Comparison of ENCODE assay signal across 16 cellular contexts in the genomic region with DNA sequence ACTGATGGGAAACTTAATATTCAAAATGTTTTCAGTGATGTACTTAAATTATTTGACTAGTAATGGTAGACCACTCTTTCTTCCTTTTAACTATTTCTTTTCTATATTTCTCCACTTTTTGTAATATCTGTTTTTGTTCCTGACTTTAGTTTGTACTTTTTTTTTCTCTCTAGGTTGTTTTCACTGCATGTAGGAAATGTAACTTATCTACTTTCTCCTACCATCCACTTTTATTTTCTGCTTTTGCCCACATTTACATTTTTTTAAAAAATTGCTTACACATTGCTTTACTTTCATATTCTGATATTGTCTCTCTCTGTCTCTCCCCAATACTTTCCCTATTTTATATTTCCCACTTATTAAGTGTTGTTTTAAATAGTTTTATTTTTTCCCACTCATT. TPM values are rescaled to one million over a fixed set of nuclear protein-coding genes. Genes with fewer than 3 reads are reported as not detected.
DNase-seq lines count a peak whose midpoint lies in the region; ATAC-seq and TF ChIP-seq lines count a peak whose summit lies in the region.
"Had no signal": no experiment of that assay in that cellular context is flagged by ENCODE, and none has a peak within 500 bp of the region (broad histone marks: within the 10 kb centered on the region; RNA-seq: fewer than 3 reads in every experiment).

No MANE protein-coding gene starts in this region.

- CTCF ChIA-PET in naive thymus-derived CD4-positive, alpha-beta T cell (lab: Charles Lee) = interaction anchor here (1.7 kb wide), 1 partner anchor 21 kb away, joined by 4 read pairs; no protein-coding TSS in a partner anchor

- H3K9ac ChIP-seq in SK-N-MC (ENCODE audit: insufficient read length) = peak overlapping the region; percentile 26

- peak overlapping the region; percentile 47 for H3K4me3 Mint-ChIP-seq in activated naive CD8-positive, alpha-beta T cell
- no peak overlapping the region for H3K4me3 Mint-ChIP-seq in activated naive CD8-positive, alpha-beta T cell treated with anti-CD3 and anti-CD28 coated beads, Interleukin-2, amount 50 U/mL, for 24 hours
- no peak overlapping the region for H3K4me3 Mint-ChIP-seq in HFFc6
- peak overlapping the region in 7 of 10 donors; percentile 0 to 79 (median 62) for H3K4me3 Mint-ChIP-seq in naive thymus-derived CD4-positive, alpha-beta T cell
- H3K4me3 Mint-ChIP-seq: CD14-positive monocyte, H9 had no signal

- no peak for ATAC-seq in activated naive CD8-positive, alpha-beta T cell treated with anti-CD3 and anti-CD28 coated beads, Interleukin-2, amount 50 U/mL, for 24 hours
- ATAC-seq in naive thymus-derived CD4-positive, alpha-beta T cell = no peak
- ATAC-seq: A549; CD8-positive, alpha-beta T cell; HepG2 had no signal

- no peak overlapping the region for H3K27ac Mint-ChIP-seq in activated naive CD8-positive, alpha-beta T cell
- no peak overlapping the region for H3K27ac Mint-ChIP-seq in activated naive CD8-positive, alpha-beta T cell treated with anti-CD3 and anti-CD28 coated beads, Interleukin-2, amount 50 U/mL, for 24 hours
- H3K27ac Mint-ChIP-seq in HFFc6 = peak overlapping the region; percentile 7; the same call in 1 of the 2 replicates
- peak overlapping the region in 5 of 9 donors; percentile 4 to 52 (median 14) for H3K27ac Mint-ChIP-seq in naive thymus-derived CD4-positive, alpha-beta T cell
- H3K27ac Mint-ChIP-seq: CD14-positive monocyte; CD8-positive, alpha-beta T cell; H9 had no signal

- POLR2A ChIA-PET in naive thymus-derived CD4-positive, alpha-beta T cell (lab: Charles Lee) = no interaction called here

- H3K27me3 Mint-ChIP-seq in activated naive CD8-positive, alpha-beta T cell = no peaks in the 10 kb centered on the region
- H3K27me3 Mint-ChIP-seq in activated naive CD8-positive, alpha-beta T cell treated with anti-CD3 and anti-CD28 coated beads, Interleukin-2, amount 50 U/mL, for 24 hours = no peaks in the 10 kb centered on the region
- no peaks in the 10 kb centered on the region for H3K27me3 Mint-ChIP-seq in HFFc6 (ENCODE audit: insufficient read depth)
- no peaks in the 10 kb centered on the region for H3K27me3 Mint-ChIP-seq in naive thymus-derived CD4-positive, alpha-beta T cell

- H3K9me3 ChIP-seq in SK-N-MC (ENCODE audit: low read depth, low read length) (no peaks in the 10 kb centered on the region), testis (no peaks in the 10 kb centered on the region)
- H3K9me3 ChIP-seq in naive thymus-derived CD4-positive, alpha-beta T cell (ENCODE audit: control insufficient read depth in 2 of 3, low read length in 3 of 3) = no peaks in the 10 kb centered on the region
- H3K9me3 ChIP-seq: A549 had no signal

- H3K27ac ChIP-seq in SK-N-MC (no peak overlapping the region), testis (no peak overlapping the region)
- H3K27ac ChIP-seq in naive thymus-derived CD4-positive, alpha-beta T cell (ENCODE audit: low read depth, low read length) = no peak overlapping the region
- H3K27ac ChIP-seq: A549 had no signal

- H3K36me3 ChIP-seq in SK-N-MC (ENCODE audit: insufficient read depth, low read length) (0 out of 2 replicates have a peak, but pooled peaks cover 2% of the 10 kb centered on the region), testis (ENCODE audit: low read depth, missing control alignments) (no peaks in the 10 kb centered on the region)
- H3K36me3 ChIP-seq in naive thymus-derived CD4-positive, alpha-beta T cell (ENCODE audit: control insufficient read depth in 2 of 3, insufficient read depth in 3 of 3, low read length in 3 of 3) = peaks cover 0 to 8% (median 0%) of the 10 kb centered on the region in 3 experiments

- no peak for DNase-seq in activated naive CD8-positive, alpha-beta T cell treated with anti-CD3 and anti-CD28 coated beads, Interleukin-2, amount 50 U/mL, for 24 hours
- DNase-seq in HFFc6 = no peak
- DNase-seq in SK-N-MC (ENCODE audit: low read depth, low spot score) = no peak
- DNase-seq in naive thymus-derived CD4-positive, alpha-beta T cell = no peak
- no peak for DNase-seq in testis
- DNase-seq: CD8-positive, alpha-beta T cell; COR-L47; DMS153; DMS79 treated with DMSO at 0.1 percent for 48 hours; EL; GOT3; H9 had no signal

- H3K4me3 ChIP-seq in SK-N-MC = no peak overlapping the region
- no peak overlapping the region for H3K4me3 ChIP-seq in naive thymus-derived CD4-positive, alpha-beta T cell (ENCODE audit: low read length)
- no peak overlapping the region for H3K4me3 ChIP-seq in testis
- H3K4me3 ChIP-seq: A549 had no signal

- TF ChIP-seq POLR2A in testis (IDR thresholded peaks at IDR 0.05) = no peak

- no peak for TF ChIP-seq CTCF in HFFc6 (IDR thresholded peaks at IDR 0.05)
- TF ChIP-seq CTCF in testis (IDR thresholded peaks at IDR 0.05) = no peak

- H3K4me1 Mint-ChIP-seq in activated naive CD8-positive, alpha-beta T cell (ENCODE audit: low read depth) = peaks cover 14% of the 10 kb centered on the region
- H3K4me1 Mint-ChIP-seq in activated naive CD8-positive, alpha-beta T cell treated with anti-CD3 and anti-CD28 coated beads, Interleukin-2, amount 50 U/mL, for 24 hours = peaks cover 5% of the 10 kb centered on the region
- H3K4me1 Mint-ChIP-seq in HFFc6 (ENCODE audit: low read depth) = peaks cover 26% of the 10 kb centered on the region
- H3K4me1 Mint-ChIP-seq in naive thymus-derived CD4-positive, alpha-beta T cell = peaks cover 7 to 27% (median 18%) of the 10 kb centered on the region in 7 donors

- no peaks in the 10 kb centered on the region for H3K9me3 Mint-ChIP-seq in activated naive CD8-positive, alpha-beta T cell (ENCODE audit: low read depth)
- no peaks in the 10 kb centered on the region for H3K9me3 Mint-ChIP-seq in activated naive CD8-positive, alpha-beta T cell treated with anti-CD3 and anti-CD28 coated beads, Interleukin-2, amount 50 U/mL, for 24 hours
- H3K9me3 Mint-ChIP-seq in HFFc6 = no peaks in the 10 kb centered on the region
- H3K9me3 Mint-ChIP-seq in naive thymus-derived CD4-positive, alpha-beta T cell = peaks cover 0 to 4% (median 0%) of the 10 kb centered on the region in 11 donors
- H3K9me3 Mint-ChIP-seq: CD14-positive monocyte; CD8-positive, alpha-beta T cell; H9 had no signal

- peaks cover 21% of the 10 kb centered on the region for H3K36me3 Mint-ChIP-seq in activated naive CD8-positive, alpha-beta T cell
- H3K36me3 Mint-ChIP-seq in activated naive CD8-positive, alpha-beta T cell treated with anti-CD3 and anti-CD28 coated beads, Interleukin-2, amount 50 U/mL, for 24 hours (ENCODE audit: low read depth) = peaks cover 12% of the 10 kb centered on the region
- H3K36me3 Mint-ChIP-seq in HFFc6 (ENCODE audit: low read depth) = peaks cover 13% of the 10 kb centered on the region
- H3K36me3 Mint-ChIP-seq in naive thymus-derived CD4-positive, alpha-beta T cell = peaks cover 0 to 41% (median 23%) of the 10 kb centered on the region in 5 donors

- H3K4me1 ChIP-seq in naive thymus-derived CD4-positive, alpha-beta T cell (ENCODE audit: control insufficient read depth in 2 of 2, insufficient read depth in 2 of 2, low read length in 2 of 2) = no peaks in the 10 kb centered on the region
- no peaks in the 10 kb centered on the region for H3K4me1 ChIP-seq in testis
- H3K4me1 ChIP-seq: A549 had no signal

- intact Hi-C loops in naive thymus-derived CD4-positive, alpha-beta T cell (cut with micrococcal nuclease) = no loop called here
- intact Hi-C loops in testis (cut with DNase I; ENCODE audit: low total_unique reads) = no loop called here

- H3K27me3 ChIP-seq in naive thymus-derived CD4-positive, alpha-beta T cell (ENCODE audit: control insufficient read depth in 2 of 2, insufficient read depth in 2 of 2, low read length in 2 of 2) = no peaks in the 10 kb centered on the region
- no peaks in the 10 kb centered on the region for H3K27me3 ChIP-seq in testis

RNA-seq across cellular contexts. Expression of gene ZNF407, which starts 47.0 kb away (rescaled TPM):
- 1 to 10 TPM; 7.9 to 9.7 (median 9.1) TPM for total RNA-seq in HFFc6 (2021; fragmentation: NEBNext Ultra II Directional; extraction: Animal tissue kit (Norgen Biotek cat#: 25700))
- total RNA-seq in naive thymus-derived CD4-positive, alpha-beta T cell = 10 to 100 TPM; 23.1 to 31.3 (median 29.7) TPM
- polyA plus RNA-seq in naive thymus-derived CD4-positive, alpha-beta T cell = 1 to 10 TPM; 6.8 to 8.7 TPM
- 10 to 100 TPM; 30.8 to 35.9 TPM for total RNA-seq in testis
- 10.9 TPM for polyA plus RNA-seq in testis (ENCODE audit: insufficient read depth, low read depth, low replicate concordance)

Comparison
In these comparisons a context has a peak if more than half of its experiments do, and no peak if none do; other contexts are left out.
1. H3K4me3 Mint-ChIP-seq: peak in activated naive CD8-positive, alpha-beta T cell (single experiment) and naive thymus-derived CD4-positive, alpha-beta T cell (7 of 10); none in activated naive CD8-positive, alpha-beta T cell treated with anti-CD3 and anti-CD28 coated beads, Interleukin-2, amount 50 U/mL, for 24 hours (single experiment) and HFFc6 (single experiment).
2. H3K27ac Mint-ChIP-seq: peak in HFFc6 (single experiment) and naive thymus-derived CD4-positive, alpha-beta T cell (5 of 9); none in activated naive CD8-positive, alpha-beta T cell (single experiment) and activated naive CD8-positive, alpha-beta T cell treated with anti-CD3 and anti-CD28 coated beads, Interleukin-2, amount 50 U/mL, for 24 hours (single experiment).